In the genomic region with DNA sequence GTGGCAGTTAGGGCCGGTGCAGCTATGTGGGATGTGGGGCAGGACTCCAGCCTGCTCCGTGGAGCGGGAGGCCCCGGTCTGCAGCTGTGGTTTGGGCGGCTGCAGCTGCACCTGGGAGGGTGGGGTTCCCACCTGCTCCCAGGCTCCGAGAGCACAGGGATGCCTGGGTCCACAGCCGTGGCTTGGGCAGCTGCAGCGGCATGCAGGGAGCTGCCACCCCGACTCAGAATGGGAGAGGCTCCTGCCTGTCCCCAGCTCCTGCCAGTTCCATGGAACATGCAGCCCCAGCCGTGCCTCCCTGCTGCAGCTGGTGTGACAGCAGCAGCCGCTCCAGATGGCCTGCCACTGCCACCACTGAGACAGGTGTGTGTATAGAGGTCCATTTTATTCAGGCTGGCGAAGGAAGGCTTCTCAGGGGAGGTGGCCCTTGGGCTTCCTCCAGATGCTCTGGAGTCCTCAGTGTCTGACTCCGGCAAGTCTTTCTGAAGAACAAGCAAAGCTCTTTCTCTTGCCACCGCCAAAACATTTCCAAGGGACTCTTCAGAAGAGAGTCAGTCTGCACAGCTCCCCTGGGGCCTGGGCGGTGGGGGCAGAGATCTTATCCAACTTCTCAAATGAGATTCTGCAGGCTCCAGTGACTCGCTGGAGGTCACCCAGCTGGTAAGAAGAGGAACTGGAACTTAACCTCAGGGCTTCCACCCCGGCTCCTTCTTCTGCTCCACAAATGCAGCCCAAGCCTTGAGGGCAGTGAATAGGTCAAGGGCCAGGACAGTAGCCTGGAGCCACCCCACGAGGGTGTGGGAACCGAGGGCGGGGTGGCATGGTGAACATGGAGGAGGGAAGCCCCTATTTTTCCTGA, we compare ENCODE assay signal across 10 cellular contexts. TPM values are rescaled to one million over a fixed set of nuclear protein-coding genes. Genes with fewer than 3 reads are reported as not detected.
DNase-seq lines count a peak whose midpoint lies in the region; ATAC-seq and TF ChIP-seq lines count a peak whose summit lies in the region.
"Had no signal": no experiment of that assay in that cellular context is flagged by ENCODE, and none has a peak within 500 bp of the region (broad histone marks: within the 10 kb centered on the region; RNA-seq: fewer than 3 reads in every experiment).

No MANE protein-coding gene starts in this region.

- DNase-seq in Caco-2 (no peak), mesenchymal stem cell (no peak), left lobe of liver (ENCODE audit: low spot score) (no peak), colonic mucosa (no peak)
- DNase-seq in effector CD8-positive, alpha-beta T cell (lab: John Stamatoyannopoulos, UW), result no peak
- DNase-seq: activated naive CD8-positive, alpha-beta T cell treated with anti-CD3 and anti-CD28 coated beads, Interleukin-2, amount 10 ng/mL, durations not matched to agents 7 days and 5 days had no signal

- H3K4me1 Mint-ChIP-seq in Caco-2 (ENCODE audit: low read depth, unreplicated experiment), result peaks cover 9% of the 10 kb centered on the region

- H3K4me2 ChIP-seq in mesenchymal stem cell (ENCODE audit: low read length, poor library complexity, severe bottlenecking), result no peak overlapping the region

- no peak overlapping the region for H3K4me3 Mint-ChIP-seq in Caco-2 (ENCODE audit: unreplicated experiment)
- H3K4me3 Mint-ChIP-seq: activated naive CD8-positive, alpha-beta T cell treated with anti-CD3 and anti-CD28 coated beads, Interleukin-2, amount 10 ng/mL, durations not matched to agents 7 days and 5 days had no signal

- H4K8ac ChIP-seq in mesenchymal stem cell (ENCODE audit: low read length), result peak overlapping the region; percentile 81

- ATAC-seq in GM19372 (IDR thresholded peaks at IDR 0.05; ENCODE audit: low read depth, unreplicated experiment) (peak; percentile 51), HG03342 (IDR thresholded peaks at IDR 0.05; ENCODE audit: unreplicated experiment) (peak; percentile 76), SK-N-SH treated with all-trans-retinoic acid at 6 μM for 48 hours (no peak; the same call in 2 of the 3 replicates), left lobe of liver (no peak)

- H3K4me1 ChIP-seq in Caco-2 (peaks cover 12% of the 10 kb centered on the region), mesenchymal stem cell (ENCODE audit: control insufficient read depth, insufficient read depth, low read depth, low read length) (peaks cover 12% of the 10 kb centered on the region), colonic mucosa (no peaks in the 10 kb centered on the region)

- peak overlapping the region; percentile 37 for H2AK5ac ChIP-seq in mesenchymal stem cell (ENCODE audit: low read length, severe bottlenecking)

- no TSS peak for BruUV-seq in Caco-2 (replicated peaks; lab: Mats Ljungman, UMichigan)

- H3K27me3 Mint-ChIP-seq in Caco-2 (ENCODE audit: insufficient read depth, unreplicated experiment), result no peaks in the 10 kb centered on the region

- peak overlapping the region; percentile 5 for H2BK120ac ChIP-seq in mesenchymal stem cell (ENCODE audit: low read depth, low read length)

- H3K36me3 Mint-ChIP-seq in Caco-2 (ENCODE audit: insufficient read depth, unreplicated experiment), result no peaks in the 10 kb centered on the region
- H3K36me3 Mint-ChIP-seq: activated naive CD8-positive, alpha-beta T cell treated with anti-CD3 and anti-CD28 coated beads, Interleukin-2, amount 10 ng/mL, durations not matched to agents 7 days and 5 days had no signal

- H3K23ac ChIP-seq in mesenchymal stem cell (ENCODE audit: low read length in 2 of 2), result no peak overlapping the region

- H3K9me3 Mint-ChIP-seq in Caco-2 (ENCODE audit: unreplicated experiment), result no peaks in the 10 kb centered on the region
- H3K9me3 Mint-ChIP-seq: activated naive CD8-positive, alpha-beta T cell treated with anti-CD3 and anti-CD28 coated beads, Interleukin-2, amount 10 ng/mL, durations not matched to agents 7 days and 5 days had no signal

- no peak overlapping the region for H2AFZ ChIP-seq in mesenchymal stem cell (ENCODE audit: low read depth, low read length)

- H3K4me3 ChIP-seq in Caco-2 (ENCODE audit: low read depth, low read length) (no peak overlapping the region), mesenchymal stem cell (ENCODE audit: insufficient read depth in 1 of 2, low read depth in 1 of 2, low read length in 2 of 2) (peak overlapping the region in 1 of 2 experiments; percentile 33), colonic mucosa (no peak overlapping the region)

- no peak overlapping the region for H3K27ac ChIP-seq in mesenchymal stem cell (ENCODE audit: low read length, poor library complexity, severe bottlenecking)
- H3K27ac ChIP-seq in colonic mucosa, result no peak overlapping the region

- peak overlapping the region; percentile 66 for H3K9ac ChIP-seq in mesenchymal stem cell (ENCODE audit: low read length)
- no peak overlapping the region for H3K9ac ChIP-seq in colonic mucosa (ENCODE audit: low read depth in 2 of 2, low read length in 2 of 2)

- no peaks in the 10 kb centered on the region for H3K36me3 ChIP-seq in Caco-2 (ENCODE audit: control insufficient read depth, insufficient read depth, low read length)
- H3K36me3 ChIP-seq in mesenchymal stem cell (ENCODE audit: control insufficient read depth in 1 of 2, insufficient read depth in 2 of 2, low read depth in 1 of 2, low read length in 2 of 2), result peaks cover 0 to 6% of the 10 kb centered on the region in 2 experiments
- H3K36me3 ChIP-seq in colonic mucosa, result no peaks in the 10 kb centered on the region

- TF ChIP-seq CTCF in Caco-2 (IDR thresholded peaks at IDR 0.05; ENCODE audit: insufficient read depth in 1 of 2, low read depth in 1 of 2, low read length in 1 of 2, severe bottlenecking in 1 of 2, unreplicated experiment in 1 of 2) (no peak), colonic mucosa (IDR thresholded peaks at IDR 0.05) (no peak)

- POLR2A ChIA-PET in Caco-2 (lab: Charles Lee), result no interaction called here

- H2BK15ac ChIP-seq in mesenchymal stem cell (ENCODE audit: low read depth, poor library complexity, severe bottlenecking), result peak overlapping the region; percentile 52

- no peak overlapping the region for H3K14ac ChIP-seq in mesenchymal stem cell (ENCODE audit: low read length in 2 of 2)

- 68% methylated on average over 20 of the region's 20 CpGs for WGBS in mesenchymal stem cell

- H3K9me3 ChIP-seq in Caco-2, result no peaks in the 10 kb centered on the region
- no peaks in the 10 kb centered on the region for H3K9me3 ChIP-seq in mesenchymal stem cell (ENCODE audit: control insufficient read depth, low read length)
- no peaks in the 10 kb centered on the region for H3K9me3 ChIP-seq in colonic mucosa

- intact Hi-C loops in Caco-2 (cut with micrococcal nuclease; ENCODE audit: unreplicated experiment) (loop anchor here (1.0 kb wide), 3 partner anchors 17 to 161 kb away; no protein-coding TSS in a partner anchor), colonic mucosa (cut with DNase I) (loop anchor here (5.0 kb wide), 1 partner anchor 161 kb away; no protein-coding TSS in a partner anchor)

- H2BK5ac ChIP-seq in mesenchymal stem cell (ENCODE audit: low read depth, low read length, poor library complexity, severe bottlenecking), result no peak overlapping the region

- peak overlapping the region; percentile 62 to 77 for H3K18ac ChIP-seq in mesenchymal stem cell (ENCODE audit: low read depth in 1 of 2, low read length in 2 of 2)

- no peaks in the 10 kb centered on the region for H3K27me3 ChIP-seq in Caco-2 (replicated peaks; ENCODE audit: control insufficient read depth, insufficient read depth, low read length)
- H3K27me3 ChIP-seq in mesenchymal stem cell (ENCODE audit: control insufficient read depth in 1 of 2, insufficient read depth in 1 of 2, low read length in 2 of 2), result peaks cover 0 to 7% of the 10 kb centered on the region in 2 experiments
- no peaks in the 10 kb centered on the region for H3K27me3 ChIP-seq in colonic mucosa

- peak overlapping the region; percentile 83 for H4K91ac ChIP-seq in mesenchymal stem cell (ENCODE audit: low read length)

- H3K79me1 ChIP-seq in mesenchymal stem cell (replicated peaks; ENCODE audit: low read length, poor library complexity, severe bottlenecking), result no peaks in the 10 kb centered on the region

- H3K4ac ChIP-seq in mesenchymal stem cell (ENCODE audit: low read depth in 1 of 2, low read length in 2 of 2), result peak overlapping the region in 1 of 2 experiments; percentile 81

- peak overlapping the region; percentile 39 to 67 for H2BK12ac ChIP-seq in mesenchymal stem cell (ENCODE audit: low read length in 2 of 2)

- CTCF ChIA-PET in Caco-2 (lab: Charles Lee), result interaction anchor here (0.7 to 1.7 kb wide), 2 partner anchors 17 to 43 kb away, joined by 3 to 10 read pairs; no protein-coding TSS in a partner anchor

- peak overlapping the region; percentile 33 for H3K27ac Mint-ChIP-seq in Caco-2 (ENCODE audit: unreplicated experiment)
- H3K27ac Mint-ChIP-seq: activated naive CD8-positive, alpha-beta T cell treated with anti-CD3 and anti-CD28 coated beads, Interleukin-2, amount 10 ng/mL, durations not matched to agents 7 days and 5 days had no signal

TF ChIP-seq in SK-N-SH treated with all-trans-retinoic acid at 6 μM for 48 hours, 23 proteins besides CTCF, POLR2A, EP300 and RAD21:
- TF ChIP-seq ZFP3 (CRISPR knock-in tag; IDR thresholded peaks at IDR 0.05) (peak; percentile 81; the same call in 1 of the 2 replicates), OSR1 (CRISPR knock-in tag; IDR thresholded peaks at IDR 0.05) (no peak)

RNA-seq across cellular contexts. Expression of a gene that starts 21.6 kb away (rescaled TPM):
- 1.9 and 2.0 TPM in 2 replicates for total RNA-seq in Caco-2 (2022)
- not detected for polyA plus RNA-seq in mesenchymal stem cell (2013, experiment 1 of 2)
- polyA plus RNA-seq in mesenchymal stem cell (2013, experiment 2 of 2), result not detected
- total RNA-seq in left lobe of liver, result not detected
- total RNA-seq in colonic mucosa, result 1 to 10 TPM in 1 of 2 donors, under 1 TPM in 1; 0.32 to 3.6 TPM
- total RNA-seq: activated naive CD8-positive, alpha-beta T cell treated with anti-CD3 and anti-CD28 coated beads, Interleukin-2, amount 10 ng/mL, durations not matched to agents 7 days and 5 days; renal cortical epithelial cell had no signal

RNA-seq across cellular contexts. Expression of a gene that starts 22.5 kb away (rescaled TPM):
- total RNA-seq in Caco-2 (2022), result 34.7 and 38.8 TPM in 2 replicates
- 99.4 TPM for polyA plus RNA-seq in mesenchymal stem cell (2013, experiment 1 of 2)
- 104 TPM for polyA plus RNA-seq in mesenchymal stem cell (2013, experiment 2 of 2)
- total RNA-seq in left lobe of liver, result 44.2 TPM
- total RNA-seq in colonic mucosa, result 10 to 100 TPM; 38.5 to 44.8 TPM

RNA-seq across cellular contexts. Expression of a gene that starts 46.6 kb away (rescaled TPM):
- total RNA-seq in Caco-2 (2022) (120 and 131 TPM in 2 replicates), left lobe of liver (26.0 TPM), colonic mucosa (10 to 100 TPM; 36.1 to 75.3 TPM)
- 12.1 TPM for polyA plus RNA-seq in mesenchymal stem cell (2013, experiment 1 of 2)
- 10.7 TPM for polyA plus RNA-seq in mesenchymal stem cell (2013, experiment 2 of 2)

Comparison
In these comparisons a context has a peak if more than half of its experiments do, and no peak if none do; other contexts are left out.
1. ATAC-seq: peak in GM19372 (single experiment) and HG03342 (single experiment); none in SK-N-SH treated with all-trans-retinoic acid at 6 μM for 48 hours (single experiment) and left lobe of liver (single experiment).